Comparison of ENCODE assay signal across 20 cellular contexts in the genomic region with DNA sequence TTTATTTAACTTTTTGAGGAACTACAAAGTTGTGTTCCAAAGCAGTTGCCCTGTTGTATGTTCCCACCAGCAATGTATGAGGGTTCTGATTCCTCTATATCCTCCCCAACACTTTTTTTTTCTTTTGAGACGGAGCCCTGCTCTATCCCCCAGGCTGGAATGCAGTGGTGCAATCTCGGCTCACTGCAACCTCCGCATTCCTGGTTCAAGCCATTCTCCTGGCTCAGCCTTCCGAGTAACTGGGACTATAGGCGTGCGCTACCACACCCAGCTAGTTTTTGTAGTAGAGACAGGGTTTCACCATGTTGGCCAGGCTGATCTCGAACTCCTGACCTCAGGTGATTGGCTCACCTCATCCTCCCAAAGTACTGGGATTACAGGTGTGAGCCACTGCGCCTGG.
"Had no signal": no experiment of that assay in that cellular context is flagged by ENCODE, and none has a peak within 500 bp of the region (broad histone marks: within the 10 kb centered on the region; RNA-seq: fewer than 3 reads in every experiment).

No MANE protein-coding gene starts in this region.

- H3K27ac ChIP-seq: epithelial cell of prostate, esophagus muscularis mucosa, gastrocnemius medialis, heart right ventricle, sigmoid colon, testis, transverse colon had no signal

- H3K4me1 ChIP-seq: transverse colon had no signal

- H3K4me1 Mint-ChIP-seq: mesothelial cell of epicardium; natural killer cell; neural crest cell; stimulated activated naive CD8-positive, alpha-beta T cell treated with anti-CD3 and anti-CD28 coated beads, Interleukin-15, amount 100 ng/mL, for 72 hours had no signal

- H3K27me3 ChIP-seq: esophagus muscularis mucosa, gastrocnemius medialis, heart right ventricle, sigmoid colon, testis, transverse colon had no signal

- DNase-seq: cortex of kidney; effector memory CD4-positive, alpha-beta T cell; gastrocnemius medialis; heart right ventricle; hypothalamus; natural killer cell; posterior cingulate gyrus; sigmoid colon; stimulated activated CD4-positive, alpha-beta T cell treated with anti-CD3 and anti-CD28 coated beads, Interleukin-2, amount 100 ng/mL, for 24 hours; stimulated activated CD4-positive, alpha-beta T cell treated with anti-CD3 and anti-CD28 coated beads, Interleukin-4, amount 100 ng/mL, for 4 hours; stimulated activated naive B cell treated with anti-CD40 and anti-IgM and Interleukin-4, amounts not matched to agents 10 μg/mL and 1 μg/mL and 100 μg/mL, for 72 hours; stimulated activated naive CD8-positive, alpha-beta T cell treated with anti-CD3 and anti-CD28 coated beads, Interleukin-15, amount 100 ng/mL, for 72 hours; testis; transverse colon had no signal

- H3K9me3 ChIP-seq: esophagus muscularis mucosa, gastrocnemius medialis, heart right ventricle, sigmoid colon, testis, transverse colon had no signal

- H3K4me3 ChIP-seq: esophagus muscularis mucosa, gastrocnemius medialis, heart right ventricle, sigmoid colon, skin epidermis, testis, transverse colon had no signal

- H3K9me3 Mint-ChIP-seq: mesothelial cell of epicardium; natural killer cell; stimulated activated naive B cell treated with anti-CD40 and anti-IgM and Interleukin-4, amounts not matched to agents 10 μg/mL and 1 μg/mL and 100 μg/mL, for 72 hours; stimulated activated naive CD8-positive, alpha-beta T cell treated with anti-CD3 and anti-CD28 coated beads, Interleukin-15, amount 100 ng/mL, for 72 hours had no signal

- H3K36me3 Mint-ChIP-seq: mesothelial cell of epicardium; natural killer cell; stimulated activated naive B cell treated with anti-CD40 and anti-IgM and Interleukin-4, amounts not matched to agents 10 μg/mL and 1 μg/mL and 100 μg/mL, for 72 hours had no signal

- H3K27me3 Mint-ChIP-seq: stimulated activated naive B cell treated with anti-CD40 and anti-IgM and Interleukin-4, amounts not matched to agents 10 μg/mL and 1 μg/mL and 100 μg/mL, for 72 hours; stimulated activated naive CD8-positive, alpha-beta T cell treated with anti-CD3 and anti-CD28 coated beads, Interleukin-15, amount 100 ng/mL, for 72 hours had no signal

- H3K27ac Mint-ChIP-seq: mesothelial cell of epicardium; natural killer cell; stimulated activated naive CD8-positive, alpha-beta T cell treated with anti-CD3 and anti-CD28 coated beads, Interleukin-15, amount 100 ng/mL, for 72 hours had no signal

- H3K4me3 Mint-ChIP-seq: mesothelial cell of epicardium; natural killer cell; neural crest cell; stimulated activated naive B cell treated with anti-CD40 and anti-IgM and Interleukin-4, amounts not matched to agents 10 μg/mL and 1 μg/mL and 100 μg/mL, for 72 hours; stimulated activated naive CD8-positive, alpha-beta T cell treated with anti-CD3 and anti-CD28 coated beads, Interleukin-15, amount 100 ng/mL, for 72 hours had no signal

- ATAC-seq: gastrocnemius medialis; heart right ventricle; left lobe of liver; natural killer cell; stimulated activated naive B cell treated with anti-CD40 and anti-IgM and Interleukin-4, amounts not matched to agents 10 μg/mL and 1 μg/mL and 100 μg/mL, for 72 hours; stimulated activated naive CD8-positive, alpha-beta T cell treated with anti-CD3 and anti-CD28 coated beads, Interleukin-15, amount 100 ng/mL, for 72 hours had no signal

- H3K36me3 ChIP-seq: esophagus muscularis mucosa, gastrocnemius medialis, heart right ventricle, sigmoid colon, transverse colon had no signal
